21 cellular contexts compared by ENCODE assay signal in genomic region chr2:70255637-70256314, GRCh38. TPM values are rescaled to one million over a fixed set of nuclear protein-coding genes. Genes with fewer than 3 reads are reported as not detected.
A peak's percentile ranks its signal among the peaks of the same experiment; 100 is the strongest.
DNase-seq lines count a peak whose midpoint lies in the region; ATAC-seq and TF ChIP-seq lines count a peak whose summit lies in the region.
"Had no signal": no experiment of that assay in that cellular context is flagged by ENCODE, and none has a peak within 500 bp of the region (broad histone marks: within the 10 kb centered on the region; RNA-seq: fewer than 3 reads in every experiment).

No MANE protein-coding gene starts in this region.

- DNase-seq in T-helper 2 cell treated with Interferon-gamma antibody and Interleukin-4, amounts not matched to agents 5 μg/mL and 100 μg/mL, for 36 hours (ENCODE audit: low spot score) = no peak
- DNase-seq in T-helper 2 cell = no peak
- no peak for DNase-seq in Caco-2
- no peak for DNase-seq in nephron progenitor cell
- DNase-seq in stimulated activated CD8-positive, alpha-beta memory T cell treated with anti-CD3 and anti-CD28 coated beads, Interleukin-4, amount 100 ng/mL, for 48 hours = no peak
- no peak for DNase-seq in PC-9
- DNase-seq in cerebellar nuclear complex (lab: John Stamatoyannopoulos, UW) = no peak
- DNase-seq: Calu3, DMS79, KG1, NCI-H1105 treated with DMSO at 0.1 percent for 48 hours, NCI-H2029, NCI-H2171 treated with DMSO at 0.1 percent for 48 hours, NCI-H510A, NCI-H82, SIG-M5 had no signal

- no peak overlapping the region for H3K27ac ChIP-seq in PC-9
- H3K27ac ChIP-seq: HL-60 had no signal

- H3K9me3 Mint-ChIP-seq in T-helper 2 cell treated with Interferon-gamma antibody and Interleukin-4, amounts not matched to agents 5 μg/mL and 100 μg/mL, for 36 hours = no peaks in the 10 kb centered on the region
- no peaks in the 10 kb centered on the region for H3K9me3 Mint-ChIP-seq in Caco-2 (ENCODE audit: unreplicated experiment)
- no peaks in the 10 kb centered on the region for H3K9me3 Mint-ChIP-seq in activated T-helper 17 cell treated with anti-CD3 and anti-CD28 coated beads, Interleukin-2, amount 50 U/mL, for 72 hours
- no peaks in the 10 kb centered on the region for H3K9me3 Mint-ChIP-seq in nephron progenitor cell

- H3K79me2 ChIP-seq in PC-9 (ENCODE audit: low read depth) = no peaks in the 10 kb centered on the region

- peaks cover 10% of the 10 kb centered on the region; the same call in 1 of the 2 replicates for H3F3A ChIP-seq in PC-9 (ENCODE audit: insufficient read depth, low read depth)

- BruUV-seq in Caco-2 (replicated peaks; lab: Mats Ljungman, UMichigan) (no TSS peak), PC-9 (replicated peaks; lab: Mats Ljungman, UMichigan) (no TSS peak)

- H3K27me3 Mint-ChIP-seq in T-helper 2 cell treated with Interferon-gamma antibody and Interleukin-4, amounts not matched to agents 5 μg/mL and 100 μg/mL, for 36 hours (ENCODE audit: low read depth) = no peaks in the 10 kb centered on the region
- H3K27me3 Mint-ChIP-seq in Caco-2 (ENCODE audit: insufficient read depth, unreplicated experiment) (no peaks in the 10 kb centered on the region), nephron progenitor cell (ENCODE audit: low read depth, poor library complexity) (peaks cover 3% of the 10 kb centered on the region)
- H3K27me3 Mint-ChIP-seq in activated T-helper 17 cell treated with anti-CD3 and anti-CD28 coated beads, Interleukin-2, amount 50 U/mL, for 72 hours = no peaks in the 10 kb centered on the region

- H3K9me3 ChIP-seq in Caco-2 (no peaks in the 10 kb centered on the region), PC-9 (ENCODE audit: insufficient read depth, low read depth) (no peaks in the 10 kb centered on the region)

- TF ChIP-seq CTCF in Caco-2 (IDR thresholded peaks at IDR 0.05; ENCODE audit: insufficient read depth in 1 of 2, low read depth in 1 of 2, low read length in 1 of 2, severe bottlenecking in 1 of 2, unreplicated experiment in 1 of 2) (no peak), nephron progenitor cell (IDR thresholded peaks at IDR 0.05) (no peak), PC-9 (conservative IDR thresholded peaks at IDR 0.05) (no peak)

- H3K27me3 ChIP-seq in Caco-2 (replicated peaks; ENCODE audit: control insufficient read depth, insufficient read depth, low read length) = no peaks in the 10 kb centered on the region
- no peaks in the 10 kb centered on the region for H3K27me3 ChIP-seq in PC-9 (ENCODE audit: insufficient read depth, low read depth)

- H3K4me2 ChIP-seq in PC-9 = no peak overlapping the region

- H3K36me3 ChIP-seq in Caco-2 (ENCODE audit: control insufficient read depth, insufficient read depth, low read length) (0 out of 2 replicates have a peak, but pooled peaks cover 1% of the 10 kb centered on the region), PC-9 (ENCODE audit: low read depth) (no peaks in the 10 kb centered on the region)

- H2AFZ ChIP-seq in PC-9 = no peak overlapping the region

- H4K20me1 ChIP-seq in PC-9 (ENCODE audit: insufficient read depth) = no peaks in the 10 kb centered on the region

- H3K4me3 ChIP-seq in Caco-2 (ENCODE audit: low read depth, low read length) (no peak overlapping the region), PC-9 (no peak overlapping the region)
- H3K4me3 ChIP-seq: GM12878 had no signal

- intact Hi-C loops in Caco-2 (cut with micrococcal nuclease; ENCODE audit: unreplicated experiment) = no loop called here
- intact Hi-C loops in PC-9 (cut with micrococcal nuclease; ENCODE audit: unreplicated experiment) = no loop called here

- H3K9me2 ChIP-seq in PC-9 (ENCODE audit: insufficient read depth) = no peaks in the 10 kb centered on the region

- CTCF ChIA-PET in Caco-2 (lab: Charles Lee) (no interaction called here), PC-9 (lab: Charles Lee) (no interaction called here)

- H3K4me1 ChIP-seq in Caco-2 (no peaks in the 10 kb centered on the region), PC-9 (replicated peaks; ENCODE audit: insufficient read depth) (peaks cover 4% of the 10 kb centered on the region; the same call in 1 of the 2 replicates)

- no peak for ATAC-seq in activated T-helper 17 cell treated with anti-CD3 and anti-CD28 coated beads, Interleukin-2, amount 50 U/mL, for 72 hours (replicated peaks)
- ATAC-seq: GM12878, HCT116 had no signal

- peak overlapping the region; percentile 30 for H3K4me3 Mint-ChIP-seq in T-helper 2 cell treated with Interferon-gamma antibody and Interleukin-4, amounts not matched to agents 5 μg/mL and 100 μg/mL, for 36 hours
- H3K4me3 Mint-ChIP-seq in Caco-2 (ENCODE audit: unreplicated experiment) (peak overlapping the region; percentile 23), nephron progenitor cell (peak overlapping the region; percentile 9)
- peak overlapping the region; percentile 90 for H3K4me3 Mint-ChIP-seq in activated T-helper 17 cell treated with anti-CD3 and anti-CD28 coated beads, Interleukin-2, amount 50 U/mL, for 72 hours
- H3K4me3 Mint-ChIP-seq: CD14-positive monocyte had no signal

- peaks cover 7% of the 10 kb centered on the region for H3K36me3 Mint-ChIP-seq in T-helper 2 cell treated with Interferon-gamma antibody and Interleukin-4, amounts not matched to agents 5 μg/mL and 100 μg/mL, for 36 hours (ENCODE audit: low read depth)
- H3K36me3 Mint-ChIP-seq in Caco-2 (ENCODE audit: insufficient read depth, unreplicated experiment) (peaks cover 18% of the 10 kb centered on the region), nephron progenitor cell (ENCODE audit: low read depth) (peaks cover 14% of the 10 kb centered on the region)
- H3K36me3 Mint-ChIP-seq in activated T-helper 17 cell treated with anti-CD3 and anti-CD28 coated beads, Interleukin-2, amount 50 U/mL, for 72 hours (ENCODE audit: low read depth) = peaks cover 17% of the 10 kb centered on the region

- POLR2A ChIA-PET in Caco-2 (lab: Charles Lee) = no interaction called here
- POLR2A ChIA-PET in PC-9 (lab: Charles Lee; ENCODE audit: unreplicated experiment) = no interaction called here

- peaks cover 20% of the 10 kb centered on the region for H3K4me1 Mint-ChIP-seq in T-helper 2 cell treated with Interferon-gamma antibody and Interleukin-4, amounts not matched to agents 5 μg/mL and 100 μg/mL, for 36 hours (ENCODE audit: low read depth)
- peaks cover 13% of the 10 kb centered on the region for H3K4me1 Mint-ChIP-seq in Caco-2 (ENCODE audit: low read depth, unreplicated experiment)
- H3K4me1 Mint-ChIP-seq in activated T-helper 17 cell treated with anti-CD3 and anti-CD28 coated beads, Interleukin-2, amount 50 U/mL, for 72 hours = peaks cover 2% of the 10 kb centered on the region
- peaks cover 34% of the 10 kb centered on the region for H3K4me1 Mint-ChIP-seq in nephron progenitor cell

- peak overlapping the region; percentile 8 for H3K27ac Mint-ChIP-seq in T-helper 2 cell treated with Interferon-gamma antibody and Interleukin-4, amounts not matched to agents 5 μg/mL and 100 μg/mL, for 36 hours
- H3K27ac Mint-ChIP-seq in Caco-2 (ENCODE audit: unreplicated experiment) (no peak overlapping the region), nephron progenitor cell (no peak overlapping the region)
- H3K27ac Mint-ChIP-seq in activated T-helper 17 cell treated with anti-CD3 and anti-CD28 coated beads, Interleukin-2, amount 50 U/mL, for 72 hours = no peak overlapping the region

RNA-seq across cellular contexts. Expression of gene PCYOX1, which starts 2.2 kb away (rescaled TPM):
- 114 and 119 TPM in 2 replicates for total RNA-seq in Caco-2 (2022)
- 10 to 100 TPM; 18.2 to 24.7 TPM for total RNA-seq in activated T-helper 17 cell treated with anti-CD3 and anti-CD28 coated beads, Interleukin-2, amount 50 U/mL, for 72 hours
- total RNA-seq in PC-9 (2021) = 54.1 and 59.5 TPM in 2 replicates

RNA-seq across cellular contexts. Expression of gene TIA1, which starts 7.3 kb away (rescaled TPM):
- total RNA-seq in Caco-2 (2022) (146 and 149 TPM in 2 replicates), PC-9 (2021) (104 and 121 TPM in 2 replicates)
- 10 to 100 TPM; 88.2 to 95.6 TPM for total RNA-seq in activated T-helper 17 cell treated with anti-CD3 and anti-CD28 coated beads, Interleukin-2, amount 50 U/mL, for 72 hours

RNA-seq across cellular contexts. Expression of gene SNRPG, which starts 37.8 kb away (rescaled TPM):
- total RNA-seq in Caco-2 (2022) = 410 and 416 TPM in 2 replicates
- 100 to 1,000 TPM; 232 to 441 TPM for total RNA-seq in activated T-helper 17 cell treated with anti-CD3 and anti-CD28 coated beads, Interleukin-2, amount 50 U/mL, for 72 hours
- total RNA-seq in PC-9 (2021) = 138 and 249 TPM in 2 replicates

RNA-seq across cellular contexts. Expression of gene FAM136A, which starts 46.1 kb away (rescaled TPM):
- total RNA-seq in Caco-2 (2022) = 115 and 120 TPM in 2 replicates
- total RNA-seq in activated T-helper 17 cell treated with anti-CD3 and anti-CD28 coated beads, Interleukin-2, amount 50 U/mL, for 72 hours = 10 to 100 TPM; 32.5 to 69.2 TPM
- 38.5 and 39.3 TPM in 2 replicates for total RNA-seq in PC-9 (2021)

Comparison
In these comparisons a context has a peak if more than half of its experiments do, and no peak if none do; other contexts are left out.
1. H3K4me3 Mint-ChIP-seq: peak in every context shown above with its lines; median percentile 90 in activated T-helper 17 cell treated with anti-CD3 and anti-CD28 coated beads, Interleukin-2, amount 50 U/mL, for 72 hours; 30 in T-helper 2 cell treated with Interferon-gamma antibody and Interleukin-4, amounts not matched to agents 5 μg/mL and 100 μg/mL, for 36 hours; 23 in Caco-2; 9 in nephron progenitor cell.